8 cellular contexts compared by ENCODE assay signal in genomic region chr22:39317756-39318506, GRCh38. TPM values are rescaled to one million over a fixed set of nuclear protein-coding genes. Genes with fewer than 3 reads are reported as not detected.
DNase-seq lines count a peak whose midpoint lies in the region; ATAC-seq, FAIRE-seq and TF ChIP-seq lines count a peak whose summit lies in the region.

No MANE protein-coding gene starts in this region.

- H3F3A ChIP-seq in DOHH2 (ENCODE audit: control insufficient read depth, insufficient read depth), result peaks cover 67% of the 10 kb centered on the region

- DNase-seq in OCI-LY7 (ENCODE audit: low spot score) (peak; percentile 24), endothelial cell of umbilical vein (ENCODE audit: low read depth, low spot score) (peak; percentile 35), ovary (no peak), retina (no peak), D341Med (ENCODE audit: low spot score) (no peak)
- no peak for DNase-seq in stimulated activated CD4-positive, alpha-beta T cell treated with anti-CD3 and anti-CD28 coated beads, Interleukin-12 subunit alpha, Interleukin-12 subunit beta, amount 100 ng/mL, for 4 hours

- H3K4me1 ChIP-seq in DOHH2 (ENCODE audit: control insufficient read depth, low read length) (peaks cover 49% of the 10 kb centered on the region), OCI-LY7 (ENCODE audit: insufficient read depth, low read length, poor library complexity, severe bottlenecking) (peaks cover 44% of the 10 kb centered on the region), endothelial cell of umbilical vein (ENCODE audit: control insufficient read depth, extremely low read depth, insufficient read depth, low read length) (peaks cover 39% of the 10 kb centered on the region), ovary (ENCODE audit: insufficient read depth) (peaks cover 11% of the 10 kb centered on the region)

- peak overlapping the region; percentile 99 for H3K9ac ChIP-seq in endothelial cell of umbilical vein (replicated peaks; ENCODE audit: extremely low read depth, insufficient read depth, low read length)

- H3K79me2 ChIP-seq in DOHH2 (ENCODE audit: control insufficient read depth, low read length) (peaks cover 54% of the 10 kb centered on the region), OCI-LY7 (ENCODE audit: insufficient read depth, low read depth, low read length) (peaks cover 54% of the 10 kb centered on the region), endothelial cell of umbilical vein (ENCODE audit: control insufficient read depth, insufficient read depth, low read length) (peaks cover 63% of the 10 kb centered on the region)

- BruUV-seq in OCI-LY7 (replicated peaks; lab: Mats Ljungman, UMichigan) (no TSS peak), endothelial cell of umbilical vein (replicated peaks; lab: Mats Ljungman, UMichigan) (no TSS peak)

- POLR2A ChIA-PET in OCI-LY7 (lab: Charles Lee), result interaction anchor here (0.9 to 3.3 kb wide), 7 partner anchors 14 to 169 kb away, joined by 3 to 15 read pairs (median 5); partner anchors contain the start of gene CBX7
- POLR2A ChIA-PET in endothelial cell of umbilical vein (lab: Charles Lee), result interaction anchor here (0.6 to 5.8 kb wide), 25 partner anchors 9 to 214 kb away, joined by 3 to 31 read pairs (median 5); partner anchors contain the start of genes CBX7, MIEF1, PDGFB and RPS19BP1

- peaks cover 68% of the 10 kb centered on the region for H3K36me3 ChIP-seq in DOHH2 (ENCODE audit: control insufficient read depth, low read length)
- H3K36me3 ChIP-seq in OCI-LY7 (ENCODE audit: insufficient read depth, low read length), result peaks cover 64% of the 10 kb centered on the region
- H3K36me3 ChIP-seq in endothelial cell of umbilical vein (ENCODE audit: control insufficient read depth in 2 of 2, extremely low read depth in 1 of 2, insufficient read depth in 2 of 2, low read length in 2 of 2), result peaks cover 36 to 47% of the 10 kb centered on the region in 2 experiments
- no peaks in the 10 kb centered on the region for H3K36me3 ChIP-seq in ovary

- CTCF ChIA-PET in OCI-LY7 (lab: Charles Lee; ENCODE audit: unreplicated experiment), result interaction anchor here (0.6 kb wide), 1 partner anchor 147 kb away, joined by 3 read pairs; no protein-coding TSS in a partner anchor
- CTCF ChIA-PET in endothelial cell of umbilical vein (lab: Charles Lee), result interaction anchor here (0.9 to 5.9 kb wide), 16 partner anchors 14 to 212 kb away, joined by 3 to 52 read pairs (median 14); no protein-coding TSS in a partner anchor

- intact Hi-C loops in OCI-LY7 (cut with micrococcal nuclease; ENCODE audit: unreplicated experiment), result loop anchor here (2.0 to 5.0 kb wide), 3 partner anchors 166 to 446 kb away; partner anchors contain the start of genes CBX6 and CBX7
- intact Hi-C loops in endothelial cell of umbilical vein (cut with micrococcal nuclease), result loop anchor here (2.0 to 10.0 kb wide), 3 partner anchors 25 to 445 kb away; partner anchors contain the start of gene CBX6
- intact Hi-C loops in ovary (cut with DNase I), result loop anchor here (2.0 to 10.0 kb wide), 8 partner anchors 145 to 446 kb away; partner anchors contain the start of genes ATF4 (in 3 of the 4), CBX6 (in 1 of the 4), CBX7 (in 1 of the 4) and MIEF1 (in 1 of the 4)

- H2AFZ ChIP-seq in OCI-LY7 (ENCODE audit: low read length) (no peak overlapping the region), endothelial cell of umbilical vein (ENCODE audit: low read depth, low read length) (no peak overlapping the region)

- peak; percentile 83 for FAIRE-seq in endothelial cell of umbilical vein (lab: Jason Lieb, UNC)

- H3K9me1 ChIP-seq in endothelial cell of umbilical vein (replicated peaks; ENCODE audit: control insufficient read depth, extremely low read depth, insufficient read depth, low read length), result no peaks in the 10 kb centered on the region

- no peaks in the 10 kb centered on the region for H3K9me3 ChIP-seq in DOHH2 (ENCODE audit: control insufficient read depth, insufficient read depth, low read length)
- no peaks in the 10 kb centered on the region for H3K9me3 ChIP-seq in OCI-LY7 (ENCODE audit: low read length)
- no peaks in the 10 kb centered on the region for H3K9me3 ChIP-seq in endothelial cell of umbilical vein (replicated peaks; ENCODE audit: control insufficient read depth, insufficient read depth, low read length)
- no peaks in the 10 kb centered on the region for H3K9me3 ChIP-seq in ovary

- dilution Hi-C loops in endothelial cell of umbilical vein (cut with MboI; ENCODE audit: extremely low pct_ligation_motif_present, low sequenced_read_pairs), result no loop called here

- TF ChIP-seq POLR2A in endothelial cell of umbilical vein (IDR thresholded peaks at IDR 0.05; ENCODE audit: low read depth, low read length) (no peak), ovary (IDR thresholded peaks at IDR 0.05) (no peak)

- TF ChIP-seq CTCF in DOHH2 (IDR thresholded peaks at IDR 0.05; ENCODE audit: low read depth, low read length, poor library complexity, severe bottlenecking), result no peak
- no peak for TF ChIP-seq CTCF in OCI-LY7 (conservative IDR thresholded peaks at IDR 0.05; ENCODE audit: low read length)
- TF ChIP-seq CTCF in endothelial cell of umbilical vein (IDR thresholded peaks at IDR 0.05; ENCODE audit: extremely low read depth in 1 of 2, insufficient read depth in 1 of 2, low read depth in 1 of 2, low read length in 2 of 2), result no peak
- TF ChIP-seq CTCF in ovary (IDR thresholded peaks at IDR 0.05), result no peak

- no peak for ATAC-seq in HG03108 (IDR thresholded peaks at IDR 0.05; ENCODE audit: unreplicated experiment)

- H3K4me3 ChIP-seq in DOHH2 (ENCODE audit: low read length), result peak overlapping the region; percentile 85
- H3K4me3 ChIP-seq in OCI-LY7 (ENCODE audit: low read depth, low read length, poor library complexity, severe bottlenecking), result peak overlapping the region; percentile 94
- peak overlapping the region; percentile 52 to 98 (median 96) for H3K4me3 ChIP-seq in endothelial cell of umbilical vein (replicated peaks in 1 of 3; ENCODE audit: insufficient read depth in 1 of 3, low read depth in 1 of 3, low read length in 3 of 3)
- H3K4me3 ChIP-seq in ovary, result peak overlapping the region; percentile 83

- TF ChIP-seq EP300 in ovary (IDR thresholded peaks at IDR 0.05), result no peak

- peak overlapping the region; percentile 85 for H3K4me2 ChIP-seq in DOHH2 (ENCODE audit: low read length)
- peak overlapping the region; percentile 87 for H3K4me2 ChIP-seq in OCI-LY7 (ENCODE audit: low read length)
- peak overlapping the region; percentile 83 for H3K4me2 ChIP-seq in endothelial cell of umbilical vein (ENCODE audit: insufficient read depth, low read length)

- 2 to 5% (median 4%) methylated on average over 9 of the region's 9 CpGs for WGBS in ovary, 3 donors

- peaks cover 47% of the 10 kb centered on the region for H4K20me1 ChIP-seq in DOHH2 (ENCODE audit: control insufficient read depth, insufficient read depth, low read depth, low read length)
- H4K20me1 ChIP-seq in OCI-LY7 (ENCODE audit: insufficient read depth, low read length), result peaks cover 52% of the 10 kb centered on the region
- no peaks in the 10 kb centered on the region for H4K20me1 ChIP-seq in endothelial cell of umbilical vein (replicated peaks; ENCODE audit: control insufficient read depth, extremely low read depth, insufficient read depth, low read length)

- H3K27ac ChIP-seq in DOHH2 (ENCODE audit: low read depth, low read length), result peak overlapping the region; percentile 95
- H3K27ac ChIP-seq in OCI-LY7 (ENCODE audit: low read depth, low read length, poor library complexity, severe bottlenecking), result peak overlapping the region; percentile 82
- peak overlapping the region; percentile 92 for H3K27ac ChIP-seq in endothelial cell of umbilical vein (ENCODE audit: insufficient read depth, low read depth, low read length)
- peak overlapping the region; percentile 88 to 93 for H3K27ac ChIP-seq in ovary

- H3K27me3 ChIP-seq in DOHH2 (ENCODE audit: control insufficient read depth, low read length), result no peaks in the 10 kb centered on the region
- H3K27me3 ChIP-seq in endothelial cell of umbilical vein (ENCODE audit: control insufficient read depth in 2 of 2, insufficient read depth in 2 of 2, low read length in 2 of 2), result no peaks in the 10 kb centered on the region
- no peaks in the 10 kb centered on the region for H3K27me3 ChIP-seq in ovary

- no peaks in the 10 kb centered on the region for H3K9me2 ChIP-seq in DOHH2 (replicated peaks; ENCODE audit: control insufficient read depth, low read length)
- H3K9me2 ChIP-seq in OCI-LY7 (ENCODE audit: insufficient read depth, low read length), result no peaks in the 10 kb centered on the region

TF ChIP-seq in endothelial cell of umbilical vein, 7 proteins besides CTCF, POLR2A, EP300 and RAD21 (continues in another document):
- TF ChIP-seq JUN (IDR thresholded peaks at IDR 0.05; ENCODE audit: borderline replicate concordance, insufficient read depth, insufficient read length, low read depth) (no peak), MYC (IDR thresholded peaks at IDR 0.05; ENCODE audit: low read depth, low read length) (no peak)

RNA-seq across cellular contexts. Expression of gene RPL3, which starts 1.5 kb away (rescaled TPM):
- 2,313 and 2,662 TPM in 2 replicates for total RNA-seq in OCI-LY7 (2014; rRNA removed; shearing (Covaris generic))
- total RNA-seq in OCI-LY7 (2022) (2,385 and 2,457 TPM in 2 replicates), endothelial cell of umbilical vein (1,954 and 2,068 TPM in 2 replicates), ovary (1,000 to 10,000 TPM; 3,686 to 6,016 (median 4,727) TPM)
- polyA plus RNA-seq in endothelial cell of umbilical vein (3,568 and 4,065 TPM in 2 replicates), ovary (1,000 to 10,000 TPM; 3,441 to 7,258 TPM)
- 5,025 and 5,056 TPM in 2 replicates for polyA plus RNA-seq in endothelial cell of umbilical vein (2011; cell fraction: cytosol; rRNA removed)
- polyA plus RNA-seq in endothelial cell of umbilical vein (2011; cell fraction: nucleus; rRNA removed), result 2,447 and 2,853 TPM in 2 replicates
- 2,388 and 3,163 TPM in 2 replicates for polyA plus RNA-seq in endothelial cell of umbilical vein (2012)
- polyA minus RNA-seq in endothelial cell of umbilical vein, result 1,732 and 1,760 TPM in 2 replicates
- 1,163 TPM for polyA minus RNA-seq in endothelial cell of umbilical vein (2011; cell fraction: cytosol; rRNA and poly(A)+ RNA removed)
- polyA minus RNA-seq in endothelial cell of umbilical vein (2011; cell fraction: nucleus; rRNA and poly(A)+ RNA removed), result 461 and 707 TPM in 2 replicates

RNA-seq across cellular contexts. Expression of gene SYNGR1, which starts 31.9 kb away (rescaled TPM):
- 9.0 and 10.2 TPM in 2 replicates for total RNA-seq in OCI-LY7 (2014; rRNA removed; shearing (Covaris generic))
- 22.5 and 23.3 TPM in 2 replicates for total RNA-seq in OCI-LY7 (2022)
- 3.7 and 3.8 TPM in 2 replicates for total RNA-seq in endothelial cell of umbilical vein
- polyA plus RNA-seq in endothelial cell of umbilical vein, result 10.2 and 16.5 TPM in 2 replicates
- polyA plus RNA-seq in endothelial cell of umbilical vein (2011; cell fraction: cytosol; rRNA removed), result 4.1 and 8.8 TPM in 2 replicates
- polyA plus RNA-seq in endothelial cell of umbilical vein (2011; cell fraction: nucleus; rRNA removed), result 7.7 and 13.1 TPM in 2 replicates
- 7.7 and 11.3 TPM in 2 replicates for polyA plus RNA-seq in endothelial cell of umbilical vein (2012)
- polyA minus RNA-seq in endothelial cell of umbilical vein, result 2.4 and 3.5 TPM in 2 replicates
- polyA minus RNA-seq in endothelial cell of umbilical vein (2011; cell fraction: cytosol; rRNA and poly(A)+ RNA removed), result 5.1 TPM
- polyA minus RNA-seq in endothelial cell of umbilical vein (2011; cell fraction: nucleus; rRNA and poly(A)+ RNA removed), result 2.1 and 5.6 TPM in 2 replicates
- 100 to 1,000 TPM in 1 of 7 donors, 10 to 100 TPM in 6; 20.9 to 104 (median 74.7) TPM for total RNA-seq in ovary
- 10 to 100 TPM; 13.1 to 82.7 TPM for polyA plus RNA-seq in ovary

Comparison
In these comparisons a context has a peak if more than half of its experiments do, and no peak if none do; other contexts are left out.
1. DNase-seq: peak in OCI-LY7 (single experiment) and endothelial cell of umbilical vein (single experiment); none in ovary (0 of 5), retina (single experiment), D341Med (single experiment) and stimulated activated CD4-positive, alpha-beta T cell treated with anti-CD3 and anti-CD28 coated beads, Interleukin-12 subunit alpha, Interleukin-12 subunit beta, amount 100 ng/mL, for 4 hours (single experiment).
2. Peak in every context shown above with its lines, with median percentiles within 50 percentile points of each other: H3K27ac ChIP-seq, H3K4me2 ChIP-seq and H3K4me3 ChIP-seq.